ENCODE assay signal across 8 cellular contexts in genomic region chr9:37994639-37995347, GRCh38.
DNase-seq lines count a peak whose midpoint lies in the region; TF ChIP-seq lines count a peak whose summit lies in the region.

No MANE protein-coding gene starts in this region.

- TF ChIP-seq CTCF in DOHH2 (IDR thresholded peaks at IDR 0.05; ENCODE audit: low read depth, low read length, poor library complexity, severe bottlenecking) (no peak), GM20000 (IDR thresholded peaks at IDR 0.05; ENCODE audit: extremely low read depth, missing control alignments) (no peak), HL-60 (IDR thresholded peaks at IDR 0.05; ENCODE audit: insufficient read depth, low read length) (no peak), RWPE1 (conservative IDR thresholded peaks at IDR 0.05; ENCODE audit: low read depth) (no peak), mesothelial cell of epicardium (IDR thresholded peaks at IDR 0.05; ENCODE audit: unreplicated experiment) (no peak), thyroid gland (IDR thresholded peaks at IDR 0.05) (no peak)

- H3K27ac ChIP-seq in DOHH2 (ENCODE audit: low read depth, low read length): no peak overlapping the region
- H3K27ac ChIP-seq in HL-60 (replicated peaks): peak overlapping the region; percentile 80
- H3K27ac ChIP-seq in RWPE1: peak overlapping the region; percentile 86
- H3K27ac ChIP-seq in thyroid gland: no peak overlapping the region

- H3K27ac Mint-ChIP-seq in mesothelial cell of epicardium: peak overlapping the region; percentile 92

- peaks cover 50% of the 10 kb centered on the region for H3K4me1 Mint-ChIP-seq in mesothelial cell of epicardium

- H3K36me3 ChIP-seq in DOHH2 (ENCODE audit: control insufficient read depth, low read length) (no peaks in the 10 kb centered on the region), thyroid gland (no peaks in the 10 kb centered on the region)

- H3K9me3 ChIP-seq in DOHH2 (ENCODE audit: control insufficient read depth, insufficient read depth, low read length) (no peaks in the 10 kb centered on the region), thyroid gland (no peaks in the 10 kb centered on the region)

- WGBS in thyroid gland, 2 donors: 50 to 72% methylated on average over 15 of the region's 15 CpGs

- CTCF ChIA-PET in RWPE1 (lab: Yijun Ruan, JAX): interaction anchor here (0.6 to 1.1 kb wide), 3 partner anchors 20 to 269 kb away, joined by 3 read pairs; no protein-coding TSS in a partner anchor

- H3K9me2 ChIP-seq in DOHH2 (replicated peaks; ENCODE audit: control insufficient read depth, low read length): no peaks in the 10 kb centered on the region

- TF ChIP-seq POLR2A in thyroid gland (IDR thresholded peaks at IDR 0.05): no peak

- H3K9me3 Mint-ChIP-seq in mesothelial cell of epicardium: no peaks in the 10 kb centered on the region

- H3K4me2 ChIP-seq in DOHH2 (ENCODE audit: low read length): peak overlapping the region; percentile 14; the same call in 1 of the 2 replicates

- intact Hi-C loops in thyroid gland (cut with DNase I): no loop called here

- no peaks in the 10 kb centered on the region for H3F3A ChIP-seq in DOHH2 (ENCODE audit: control insufficient read depth, insufficient read depth)

- peaks cover 2% of the 10 kb centered on the region for H3K36me3 Mint-ChIP-seq in mesothelial cell of epicardium

- H3K27me3 ChIP-seq in DOHH2 (ENCODE audit: control insufficient read depth, low read length): peaks cover 19% of the 10 kb centered on the region
- H3K27me3 ChIP-seq in HL-60 (ENCODE audit: insufficient read depth, poor library complexity, severe bottlenecking): no peaks in the 10 kb centered on the region
- no peaks in the 10 kb centered on the region for H3K27me3 ChIP-seq in thyroid gland

- no peaks in the 10 kb centered on the region for H3K27me3 Mint-ChIP-seq in mesothelial cell of epicardium (ENCODE audit: low read depth)

- no peaks in the 10 kb centered on the region for H4K20me1 ChIP-seq in DOHH2 (ENCODE audit: control insufficient read depth, insufficient read depth, low read depth, low read length)

- H3K4me1 ChIP-seq in DOHH2 (ENCODE audit: control insufficient read depth, low read length): peaks cover 3% of the 10 kb centered on the region; the same call in 1 of the 2 replicates
- H3K4me1 ChIP-seq in thyroid gland: peaks cover 0 to 20% of the 10 kb centered on the region in 2 donors

- POLR2A ChIA-PET in RWPE1 (lab: Yijun Ruan, JAX; ENCODE audit: low non-redundant PET): no interaction called here

- H3K4me3 ChIP-seq in DOHH2 (ENCODE audit: low read length) (no peak overlapping the region), HL-60 (replicated peaks; ENCODE audit: insufficient read depth, low read length) (peak overlapping the region; percentile 15; the same call in 1 of the 2 replicates), thyroid gland (replicated peaks in 1 of 3) (no peak overlapping the region)

- DNase-seq in GM20000 (ENCODE audit: low spot score) (peak; percentile 66), HL-60 (ENCODE audit: low read depth in 1 of 2, low spot score in 1 of 2) (peak; percentile 87 to 89), RWPE1 (ENCODE audit: low spot score) (peak; percentile 70), dermis blood vessel endothelial cell (peak; percentile 82), mesothelial cell of epicardium (ENCODE audit: low spot score in 2 of 2, unreplicated experiment in 2 of 2) (no peak), thyroid gland (peak; percentile 21 to 35), islet precursor cell (no peak)

- H3K4me3 Mint-ChIP-seq in mesothelial cell of epicardium: no peak overlapping the region

- no peaks in the 10 kb centered on the region for H3K79me2 ChIP-seq in DOHH2 (ENCODE audit: control insufficient read depth, low read length)

Comparison
In these comparisons a context has a peak if more than half of its experiments do, and no peak if none do; other contexts are left out.
1. H3K27ac ChIP-seq: peak in HL-60 (single experiment) and RWPE1 (single experiment); none in DOHH2 (single experiment) and thyroid gland (0 of 3).
2. DNase-seq: peak in GM20000 (single experiment), HL-60 (2 of 2), RWPE1 (single experiment), dermis blood vessel endothelial cell (single experiment) and thyroid gland (2 of 2); none in mesothelial cell of epicardium (0 of 2) and islet precursor cell (single experiment).